In the genomic region with DNA sequence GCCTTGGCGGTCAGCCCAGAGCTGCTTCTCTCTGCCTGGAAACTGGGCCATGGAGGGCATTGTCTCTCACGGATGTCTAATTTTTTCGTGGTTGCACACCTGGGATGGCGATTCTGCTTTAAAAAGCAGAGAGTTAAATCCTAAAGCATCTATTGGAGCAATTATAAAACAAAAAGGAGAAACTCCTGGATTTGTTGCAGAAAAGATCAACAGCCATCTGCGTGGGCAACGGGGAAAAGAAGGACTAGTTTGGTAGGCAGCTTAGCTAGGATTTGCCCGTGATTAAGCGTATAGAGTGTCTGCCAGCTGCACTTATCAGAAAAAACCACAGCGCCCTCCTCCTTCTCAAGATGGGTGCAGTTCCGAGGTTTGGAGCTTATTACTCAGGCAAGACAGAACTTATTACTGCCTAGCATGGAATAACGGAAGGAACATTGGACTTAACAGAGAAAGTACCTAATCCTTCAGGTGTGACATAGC, we compare ENCODE assay signal across 8 cellular contexts. TPM values are rescaled to one million over a fixed set of nuclear protein-coding genes. Genes with fewer than 3 reads are reported as not detected.
DNase-seq lines count a peak whose midpoint lies in the region; ATAC-seq and TF ChIP-seq lines count a peak whose summit lies in the region.

No MANE protein-coding gene starts in this region.

- TF ChIP-seq CTCF in fibroblast of lung (conservative IDR thresholded peaks at IDR 0.05 in 1 of 2, IDR thresholded peaks at IDR 0.05 in 1 of 2; ENCODE audit: low read depth in 1 of 2, low read length in 2 of 2) (peak; percentile 21 to 35), thyroid gland (IDR thresholded peaks at IDR 0.05) (peak in 1 of 6 experiments; percentile 20)

- peaks cover 13% of the 10 kb centered on the region for H3K36me3 Mint-ChIP-seq in activated T-helper 1 cell treated with anti-CD3 and anti-CD28 coated beads, Interleukin-12 subunit alpha, Interleukin-12 subunit beta, Interleukin-2, Interleukin-4 antibody, amounts not matched to agents 30 ng/mL and 10 ng/mL and 1 ng/mL, durations not matched to agents 14 hours and 24 hours and 36 hours (ENCODE audit: low read depth)
- H3K36me3 Mint-ChIP-seq in naive thymus-derived CD4-positive, alpha-beta T cell = peaks cover 0 to 31% (median 0%) of the 10 kb centered on the region in 5 donors

- H3K27ac Mint-ChIP-seq in activated T-helper 1 cell treated with anti-CD3 and anti-CD28 coated beads, Interleukin-12 subunit alpha, Interleukin-12 subunit beta, Interleukin-2, Interleukin-4 antibody, amounts not matched to agents 30 ng/mL and 10 ng/mL and 1 ng/mL, durations not matched to agents 14 hours and 24 hours and 36 hours = peak overlapping the region; percentile 78
- H3K27ac Mint-ChIP-seq in naive thymus-derived CD4-positive, alpha-beta T cell = peak overlapping the region; percentile 18 to 86 (median 80)

- H3K9me3 ChIP-seq in fibroblast of lung (ENCODE audit: control insufficient read depth, insufficient read depth, low read depth, low read length) = no peaks in the 10 kb centered on the region
- H3K9me3 ChIP-seq in naive thymus-derived CD4-positive, alpha-beta T cell (ENCODE audit: control insufficient read depth in 2 of 3, low read length in 3 of 3) = no peaks in the 10 kb centered on the region
- H3K9me3 ChIP-seq in thyroid gland = no peaks in the 10 kb centered on the region

- DNase-seq in SIG-M5 treated with dmso at 0.1 percent for 504 hours (lab: John Stamatoyannopoulos, UW; ENCODE audit: unreplicated experiment) = peak; percentile 85
- DNase-seq in SIG-M5 (lab: John Stamatoyannopoulos, UW) = no peak
- peak; percentile 93 for DNase-seq in NCI-H82 treated with DMSO at 0.1 percent for 48 hours (lab: John Stamatoyannopoulos, UW; ENCODE audit: unreplicated experiment)
- no peak for DNase-seq in activated T-helper 1 cell treated with anti-CD3 and anti-CD28 coated beads, Interleukin-12 subunit alpha, Interleukin-12 subunit beta, Interleukin-2, Interleukin-4 antibody, amounts not matched to agents 30 ng/mL and 10 ng/mL and 1 ng/mL, durations not matched to agents 14 hours and 24 hours and 36 hours (ENCODE audit: low spot score)
- DNase-seq in fibroblast of lung (ENCODE audit: low read depth in 2 of 2) = peak; percentile 75 to 88
- DNase-seq in naive thymus-derived CD4-positive, alpha-beta T cell = peak in 7 of 9 donors; percentile 26 to 55 (median 48)
- peak; percentile 48 to 57 for DNase-seq in thyroid gland

- no peak for TF ChIP-seq POLR2A in thyroid gland (IDR thresholded peaks at IDR 0.05)

- H3K27ac ChIP-seq in fibroblast of lung (ENCODE audit: insufficient read depth, low read length) (peak overlapping the region; percentile 66), thyroid gland (peak overlapping the region; percentile 77 to 93 (median 91))
- H3K27ac ChIP-seq in naive thymus-derived CD4-positive, alpha-beta T cell (ENCODE audit: low read depth, low read length) = peak overlapping the region; percentile 65

- H4K20me1 ChIP-seq in fibroblast of lung (ENCODE audit: control insufficient read depth, extremely low read depth, insufficient read depth, low read length) = no peaks in the 10 kb centered on the region

- intact Hi-C loops in activated T-helper 1 cell treated with anti-CD3 and anti-CD28 coated beads, Interleukin-12 subunit alpha, Interleukin-12 subunit beta, Interleukin-2, Interleukin-4 antibody, amounts not matched to agents 30 ng/mL and 10 ng/mL and 1 ng/mL, durations not matched to agents 14 hours and 24 hours and 36 hours (cut with micrococcal nuclease) = loop anchor here (1.0 to 5.0 kb wide), 2 partner anchors 418 to 442 kb away; no protein-coding TSS in a partner anchor
- intact Hi-C loops in naive thymus-derived CD4-positive, alpha-beta T cell (cut with micrococcal nuclease) = loop anchor here (1.0 to 5.0 kb wide), 14 partner anchors 76 to 1144 kb away; a partner anchor contains a TSS
- intact Hi-C loops in thyroid gland (cut with DNase I) = no loop called here

- H3K4me1 ChIP-seq in fibroblast of lung (ENCODE audit: control insufficient read depth, extremely low read depth, insufficient read depth, low read length) (peaks cover 3% of the 10 kb centered on the region), thyroid gland (peaks cover 12 to 13% of the 10 kb centered on the region in 2 donors)
- peaks cover 3 to 16% of the 10 kb centered on the region in 2 donors for H3K4me1 ChIP-seq in naive thymus-derived CD4-positive, alpha-beta T cell (ENCODE audit: control insufficient read depth in 2 of 2, insufficient read depth in 2 of 2, low read length in 2 of 2)

- H3K4me3 ChIP-seq in fibroblast of lung (replicated peaks in 1 of 4; ENCODE audit: control extremely low read depth in 1 of 4, insufficient read depth in 1 of 4, low read depth in 3 of 4, low read length in 4 of 4) (peak overlapping the region; percentile 75 to 98 (median 83)), thyroid gland (replicated peaks in 1 of 3) (peak overlapping the region; percentile 75 to 83 (median 83))
- peak overlapping the region; percentile 75 for H3K4me3 ChIP-seq in naive thymus-derived CD4-positive, alpha-beta T cell (ENCODE audit: low read length)

- POLR2A ChIA-PET in naive thymus-derived CD4-positive, alpha-beta T cell (lab: Charles Lee) = interaction anchor here (0.7 to 2.0 kb wide), 10 partner anchors 10 to 899 kb away, joined by 3 to 11 read pairs (median 5); a partner anchor contains a TSS

- H3K36me3 ChIP-seq in fibroblast of lung (ENCODE audit: control insufficient read depth, insufficient read depth, low read length) (peaks cover 6% of the 10 kb centered on the region), thyroid gland (no peaks in the 10 kb centered on the region)
- peaks cover 0 to 4% (median 0%) of the 10 kb centered on the region in 3 experiments for H3K36me3 ChIP-seq in naive thymus-derived CD4-positive, alpha-beta T cell (ENCODE audit: control insufficient read depth in 2 of 3, insufficient read depth in 3 of 3, low read length in 3 of 3)

- peak overlapping the region; percentile 90 for H2AFZ ChIP-seq in fibroblast of lung (ENCODE audit: low read length)

- CTCF ChIA-PET in naive thymus-derived CD4-positive, alpha-beta T cell (lab: Charles Lee) = interaction anchor here (0.7 to 1.2 kb wide), 3 partner anchors 9 to 366 kb away, joined by 3 read pairs; no protein-coding TSS in a partner anchor

- 1 to 2% methylated on average over 11 of the region's 11 CpGs for WGBS in thyroid gland, 2 donors

- H3K4me1 Mint-ChIP-seq in activated T-helper 1 cell treated with anti-CD3 and anti-CD28 coated beads, Interleukin-12 subunit alpha, Interleukin-12 subunit beta, Interleukin-2, Interleukin-4 antibody, amounts not matched to agents 30 ng/mL and 10 ng/mL and 1 ng/mL, durations not matched to agents 14 hours and 24 hours and 36 hours (ENCODE audit: low read depth) = peaks cover 38% of the 10 kb centered on the region
- peaks cover 15 to 42% (median 30%) of the 10 kb centered on the region in 7 donors for H3K4me1 Mint-ChIP-seq in naive thymus-derived CD4-positive, alpha-beta T cell

- H3K79me2 ChIP-seq in fibroblast of lung (ENCODE audit: control insufficient read depth, insufficient read depth, low read length) = peaks cover 44% of the 10 kb centered on the region

- peak overlapping the region; percentile 91 for H3K4me3 Mint-ChIP-seq in activated T-helper 1 cell treated with anti-CD3 and anti-CD28 coated beads, Interleukin-12 subunit alpha, Interleukin-12 subunit beta, Interleukin-2, Interleukin-4 antibody, amounts not matched to agents 30 ng/mL and 10 ng/mL and 1 ng/mL, durations not matched to agents 14 hours and 24 hours and 36 hours
- H3K4me3 Mint-ChIP-seq in naive thymus-derived CD4-positive, alpha-beta T cell = peak overlapping the region; percentile 69 to 92 (median 88)

- ATAC-seq in HG03135 (IDR thresholded peaks at IDR 0.05; ENCODE audit: unreplicated experiment) = peak; percentile 34
- peak; percentile 66 for ATAC-seq in naive thymus-derived CD4-positive, alpha-beta T cell

- H3K4me2 ChIP-seq in fibroblast of lung (ENCODE audit: extremely low read depth, insufficient read depth, low read length) = peak overlapping the region; percentile 79

- peaks cover 11% of the 10 kb centered on the region for H3K27me3 Mint-ChIP-seq in activated T-helper 1 cell treated with anti-CD3 and anti-CD28 coated beads, Interleukin-12 subunit alpha, Interleukin-12 subunit beta, Interleukin-2, Interleukin-4 antibody, amounts not matched to agents 30 ng/mL and 10 ng/mL and 1 ng/mL, durations not matched to agents 14 hours and 24 hours and 36 hours (ENCODE audit: insufficient read depth)
- H3K27me3 Mint-ChIP-seq in naive thymus-derived CD4-positive, alpha-beta T cell = peaks cover 0 to 25% (median 0%) of the 10 kb centered on the region in 5 donors

- H3K9me3 Mint-ChIP-seq in activated T-helper 1 cell treated with anti-CD3 and anti-CD28 coated beads, Interleukin-12 subunit alpha, Interleukin-12 subunit beta, Interleukin-2, Interleukin-4 antibody, amounts not matched to agents 30 ng/mL and 10 ng/mL and 1 ng/mL, durations not matched to agents 14 hours and 24 hours and 36 hours = peaks cover 10% of the 10 kb centered on the region
- peaks cover 0 to 9% (median 0%) of the 10 kb centered on the region in 11 donors for H3K9me3 Mint-ChIP-seq in naive thymus-derived CD4-positive, alpha-beta T cell

- H3K9ac ChIP-seq in fibroblast of lung (ENCODE audit: insufficient read depth, low read length) = peak overlapping the region; percentile 94

- no peaks in the 10 kb centered on the region for H3K27me3 ChIP-seq in fibroblast of lung (ENCODE audit: control insufficient read depth, insufficient read depth, low read length)
- H3K27me3 ChIP-seq in naive thymus-derived CD4-positive, alpha-beta T cell (ENCODE audit: control insufficient read depth in 2 of 2, insufficient read depth in 2 of 2, low read length in 2 of 2) = no peaks in the 10 kb centered on the region
- no peaks in the 10 kb centered on the region for H3K27me3 ChIP-seq in thyroid gland

RNA-seq across cellular contexts. Expression of a gene that starts 0.5 kb away (rescaled TPM):
- 14.6 and 16.6 TPM in 2 replicates for total RNA-seq in activated T-helper 1 cell treated with anti-CD3 and anti-CD28 coated beads, Interleukin-12 subunit alpha, Interleukin-12 subunit beta, Interleukin-2, Interleukin-4 antibody, amounts not matched to agents 30 ng/mL and 10 ng/mL and 1 ng/mL, durations not matched to agents 14 hours and 24 hours and 36 hours
- total RNA-seq in fibroblast of lung (44.4 and 51.2 TPM in 2 replicates), thyroid gland (10 to 100 TPM; 36.1 to 52.0 (median 43.3) TPM)
- 51.1 and 51.6 TPM in 2 replicates for polyA plus RNA-seq in fibroblast of lung
- polyA plus RNA-seq in fibroblast of lung (2012) = 32.9 and 33.7 TPM in 2 replicates
- 5.8 and 11.9 TPM in 2 replicates for polyA minus RNA-seq in fibroblast of lung (ENCODE audit: low replicate concordance)
- 10 to 100 TPM in 3 of 5 experiments, 1 to 10 TPM in 2; 7.1 to 27.2 (median 10.2) TPM for total RNA-seq in naive thymus-derived CD4-positive, alpha-beta T cell
- 10 to 100 TPM in 1 of 2 donors, 1 to 10 TPM in 1; 7.5 to 11.0 TPM for polyA plus RNA-seq in naive thymus-derived CD4-positive, alpha-beta T cell

RNA-seq across cellular contexts. Expression of a gene that starts 43.2 kb away (rescaled TPM):
- 0.16 TPM in 1 of 2 replicates, not detected in the other for total RNA-seq in activated T-helper 1 cell treated with anti-CD3 and anti-CD28 coated beads, Interleukin-12 subunit alpha, Interleukin-12 subunit beta, Interleukin-2, Interleukin-4 antibody, amounts not matched to agents 30 ng/mL and 10 ng/mL and 1 ng/mL, durations not matched to agents 14 hours and 24 hours and 36 hours
- total RNA-seq in fibroblast of lung = not detected in 2 replicates
- polyA plus RNA-seq in fibroblast of lung = not detected in 2 replicates
- not detected in 2 replicates for polyA plus RNA-seq in fibroblast of lung (2012)
- polyA minus RNA-seq in fibroblast of lung (ENCODE audit: low replicate concordance) = not detected in 2 replicates
- under 1 TPM in 2 of 5 experiments, not detected in 3; 0.22 to 0.24 TPM for total RNA-seq in naive thymus-derived CD4-positive, alpha-beta T cell
- polyA plus RNA-seq in naive thymus-derived CD4-positive, alpha-beta T cell = not detected
- not detected for total RNA-seq in thyroid gland

Comparison
In these comparisons a context has a peak if more than half of its experiments do, and no peak if none do; other contexts are left out.
1. DNase-seq: peak in SIG-M5 treated with dmso at 0.1 percent for 504 hours (single experiment), NCI-H82 treated with DMSO at 0.1 percent for 48 hours (single experiment), fibroblast of lung (2 of 2), naive thymus-derived CD4-positive, alpha-beta T cell (7 of 9) and thyroid gland (2 of 2); none in SIG-M5 (single experiment) and activated T-helper 1 cell treated with anti-CD3 and anti-CD28 coated beads, Interleukin-12 subunit alpha, Interleukin-12 subunit beta, Interleukin-2, Interleukin-4 antibody, amounts not matched to agents 30 ng/mL and 10 ng/mL and 1 ng/mL, durations not matched to agents 14 hours and 24 hours and 36 hours (single experiment).
2. Peak in every context shown above with its lines, with median percentiles within 50 percentile points of each other: H3K27ac ChIP-seq and H3K4me3 ChIP-seq.